8 cellular contexts compared by ENCODE assay signal in the genomic region with DNA sequence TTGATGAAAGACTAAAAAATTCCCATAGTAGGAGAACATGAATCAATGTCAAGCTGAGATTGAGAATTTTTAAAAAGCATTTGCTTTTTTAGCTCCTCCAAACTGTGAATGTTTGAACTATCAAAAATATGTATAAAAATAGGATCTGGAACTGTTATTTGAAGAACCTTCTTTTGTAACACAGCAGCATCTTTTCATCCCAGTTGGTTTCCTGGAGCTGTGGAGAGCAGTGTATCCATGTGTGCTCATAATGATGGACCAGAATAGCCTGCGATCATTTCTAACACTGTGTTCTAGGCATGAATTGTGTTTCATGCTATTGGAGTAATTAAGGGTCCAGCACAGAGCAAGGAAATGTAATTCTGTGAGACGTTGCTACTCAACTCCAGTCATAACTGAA. TPM values are rescaled to one million over a fixed set of nuclear protein-coding genes. Genes with fewer than 3 reads are reported as not detected.
"Had no signal": no experiment of that assay in that cellular context is flagged by ENCODE, and none has a peak within 500 bp of the region (broad histone marks: within the 10 kb centered on the region; RNA-seq: fewer than 3 reads in every experiment).

No MANE protein-coding gene starts in this region.

- H3K4me3 ChIP-seq: GM23338, HAP-1, K562 had no signal

- ATAC-seq: GM23338, HCT116, K562 had no signal

- DNase-seq: H7, HFFc6, IMR-90, KG1 had no signal

- H3K36me3 ChIP-seq: HAP-1 had no signal

- H3K9me3 ChIP-seq: HAP-1 had no signal

RNA-seq across cellular contexts. Expression of gene MRAP2, which starts 22.1 kb away (rescaled TPM):
- total RNA-seq: IMR-90 had no signal
